12 cellular contexts compared by ENCODE assay signal in genomic region chr6:109010703-109011102, GRCh38.
DNase-seq lines count a peak whose midpoint lies in the region; ATAC-seq, FAIRE-seq and TF ChIP-seq lines count a peak whose summit lies in the region.
"Had no signal": no experiment of that assay in that cellular context is flagged by ENCODE, and none has a peak within 500 bp of the region (broad histone marks: within the 10 kb centered on the region; RNA-seq: fewer than 3 reads in every experiment).

No MANE protein-coding gene starts in this region.

- H3K4me3 ChIP-seq in CD8-positive, alpha-beta memory T cell (ENCODE audit: low read length): peak overlapping the region; percentile 3
- peak overlapping the region; percentile 91 for H3K4me3 ChIP-seq in LNCaP clone FGC (ENCODE audit: low read depth, low read length)

- no peak for ATAC-seq in naive thymus-derived CD8-positive, alpha-beta T cell
- ATAC-seq: foreskin keratinocyte had no signal

- no peak for TF ChIP-seq POLR2A in H54 (IDR thresholded peaks at IDR 0.05; ENCODE audit: low read depth, low read length)

- peaks cover 54% of the 10 kb centered on the region for H3K4me1 ChIP-seq in CD8-positive, alpha-beta memory T cell (ENCODE audit: insufficient read depth, low read length)

- H3K9me3 Mint-ChIP-seq in CD8-positive, alpha-beta memory T cell: no peaks in the 10 kb centered on the region
- H3K9me3 Mint-ChIP-seq in naive thymus-derived CD8-positive, alpha-beta T cell: no peaks in the 10 kb centered on the region

- peak overlapping the region; percentile 94 to 99 (median 98) for H3K4me3 Mint-ChIP-seq in CD8-positive, alpha-beta memory T cell
- peak overlapping the region; percentile 20 to 99 (median 96) for H3K4me3 Mint-ChIP-seq in naive thymus-derived CD8-positive, alpha-beta T cell

- DNase-seq in CD8-positive, alpha-beta memory T cell: no peak
- DNase-seq in LNCaP clone FGC (ENCODE audit: low read depth) (peak; percentile 73), astrocyte of the hippocampus (ENCODE audit: low read depth, low spot score) (peak; percentile 16), SKM-1 (lab: John Stamatoyannopoulos, UW; ENCODE audit: unreplicated experiment) (no peak), inferior parietal cortex (ENCODE audit: extremely low spot score) (no peak), H54 (ENCODE audit: insufficient read length, low spot score) (no peak), germinal center (ENCODE audit: low spot score) (no peak)
- DNase-seq in naive thymus-derived CD8-positive, alpha-beta T cell: no peak
- DNase-seq: foreskin keratinocyte, MG63, ovary, SW 1271 had no signal

- FAIRE-seq in H54 (lab: Jason Lieb, UNC): no peak

- POLR2A ChIA-PET in CD8-positive, alpha-beta memory T cell (lab: Charles Lee): interaction anchor here (0.6 to 3.4 kb wide), 7 partner anchors 60 to 474 kb away, joined by 3 to 22 read pairs (median 8); partner anchors contain the start of genes CEP57L1, FOXO3 and SESN1
- POLR2A ChIA-PET in naive thymus-derived CD8-positive, alpha-beta T cell (lab: Charles Lee): interaction anchor here (1.1 to 5.0 kb wide), 11 partner anchors 9 to 452 kb away, joined by 3 to 54 read pairs (median 11); partner anchors contain the start of genes CEP57L1 and SESN1

- no peak overlapping the region for H3K27ac ChIP-seq in CD8-positive, alpha-beta memory T cell (ENCODE audit: low read depth, low read length)

- CTCF ChIA-PET in CD8-positive, alpha-beta memory T cell (lab: Charles Lee): interaction anchor here (1.2 to 3.0 kb wide), 5 partner anchors 16 to 114 kb away, joined by 3 to 25 read pairs (median 4); partner anchors contain the start of genes CEP57L1 and SESN1

- no peak for TF ChIP-seq CTCF in LNCaP clone FGC (IDR thresholded peaks at IDR 0.05; ENCODE audit: control insufficient read depth, extremely low read depth, insufficient read depth)

- peaks cover 55 to 77% (median 73%) of the 10 kb centered on the region in 3 donors for H3K4me1 Mint-ChIP-seq in CD8-positive, alpha-beta memory T cell
- peaks cover 40 to 84% (median 65%) of the 10 kb centered on the region in 4 donors for H3K4me1 Mint-ChIP-seq in naive thymus-derived CD8-positive, alpha-beta T cell

- peak overlapping the region; percentile 96 to 100 (median 100) for H3K27ac Mint-ChIP-seq in CD8-positive, alpha-beta memory T cell
- H3K27ac Mint-ChIP-seq in naive thymus-derived CD8-positive, alpha-beta T cell: peak overlapping the region; percentile 92 to 100 (median 100)

- H3K36me3 Mint-ChIP-seq in CD8-positive, alpha-beta memory T cell: peaks cover 0 to 15% (median 8%) of the 10 kb centered on the region in 3 donors
- no peaks in the 10 kb centered on the region for H3K36me3 Mint-ChIP-seq in naive thymus-derived CD8-positive, alpha-beta T cell

- H3K27me3 Mint-ChIP-seq in CD8-positive, alpha-beta memory T cell: peaks cover 0 to 2% of the 10 kb centered on the region in 2 donors
- H3K27me3 Mint-ChIP-seq in naive thymus-derived CD8-positive, alpha-beta T cell: no peaks in the 10 kb centered on the region

- no peaks in the 10 kb centered on the region for H3K27me3 ChIP-seq in CD8-positive, alpha-beta memory T cell (ENCODE audit: insufficient read depth, low read length, poor library complexity, severe bottlenecking)
- H3K27me3 ChIP-seq: foreskin keratinocyte, MG63, ovary had no signal

- no peaks in the 10 kb centered on the region for H3K36me3 ChIP-seq in CD8-positive, alpha-beta memory T cell (ENCODE audit: insufficient read depth, low read length)
- H3K36me3 ChIP-seq: MG63, ovary had no signal

- H3K9me3 ChIP-seq in CD8-positive, alpha-beta memory T cell (ENCODE audit: low read length): no peaks in the 10 kb centered on the region
- H3K9me3 ChIP-seq: MG63, ovary had no signal

Comparison
In these comparisons a context has a peak if more than half of its experiments do, and no peak if none do; other contexts are left out.
1. DNase-seq: peak in LNCaP clone FGC (single experiment) and astrocyte of the hippocampus (single experiment); none in CD8-positive, alpha-beta memory T cell (0 of 5), naive thymus-derived CD8-positive, alpha-beta T cell (0 of 10), SKM-1 (single experiment), inferior parietal cortex (single experiment), H54 (single experiment) and germinal center (single experiment).